18 cellular contexts compared by ENCODE assay signal in the genomic region with DNA sequence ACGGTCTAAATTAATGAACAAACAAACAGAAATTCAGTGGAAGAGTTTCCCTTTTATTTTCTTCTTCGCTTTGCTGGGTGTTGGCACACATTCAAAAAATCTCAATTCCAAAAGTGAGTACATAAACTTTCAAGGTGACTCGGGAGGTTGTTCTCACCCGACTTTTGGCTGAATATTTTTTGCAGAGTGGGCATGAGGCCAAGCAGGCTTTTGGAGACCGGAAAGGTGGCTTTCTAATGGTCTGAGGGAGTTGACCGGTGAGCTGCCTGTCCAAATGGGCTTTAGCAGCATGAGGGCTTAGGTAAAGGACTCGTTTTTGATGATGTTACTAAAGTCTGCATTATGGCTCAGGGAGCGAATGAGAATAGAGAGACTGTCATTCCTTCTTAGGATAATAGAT.
"Had no signal": no experiment of that assay in that cellular context is flagged by ENCODE, and none has a peak within 500 bp of the region (broad histone marks: within the 10 kb centered on the region; RNA-seq: fewer than 3 reads in every experiment).

No MANE protein-coding gene starts in this region.

- H3K4me3 Mint-ChIP-seq: activated CD4-positive, alpha-beta memory T cell treated with anti-CD3 and anti-CD28 coated beads for 36 hours; activated CD4-positive, alpha-beta T cell treated with anti-CD3 and anti-CD28 coated beads, Interleukin-2, amount 10 ng/mL, durations not matched to agents 24 days and 14 days; nephron had no signal

- H3K27ac Mint-ChIP-seq: activated CD4-positive, alpha-beta memory T cell treated with anti-CD3 and anti-CD28 coated beads for 36 hours; activated CD4-positive, alpha-beta T cell treated with anti-CD3 and anti-CD28 coated beads, Interleukin-2, amount 10 ng/mL, durations not matched to agents 24 days and 14 days; activated T-helper 2 cell treated with anti-CD3 and anti-CD28 coated beads, Interferon-gamma antibody, Interleukin-2, Interleukin-4, amounts not matched to agents 10 μg/mL and 5 μg/mL and 100 μg/mL, durations not matched to agents 14 hours and 24 hours and 36 hours; progenitor cell of endocrine pancreas had no signal

- DNase-seq: activated CD4-positive, alpha-beta memory T cell treated with anti-CD3 and anti-CD28 coated beads for 36 hours; activated CD4-positive, alpha-beta T cell treated with anti-CD3 and anti-CD28 coated beads, Interleukin-2, amount 10 ng/mL, durations not matched to agents 24 days and 14 days; activated CD4-positive, CD25-positive, alpha-beta regulatory T cell treated with anti-CD3 and anti-CD28 coated beads, Interleukin-2, amount 50 U/mL, for 72 hours; activated CD8-positive, alpha-beta memory T cell treated with anti-CD3 and anti-CD28 coated beads, Interleukin-2, amount 50 U/mL, for 4 hours; activated T-cell treated with anti-CD3 and anti-CD28 coated beads, Interleukin-2, amount 50 U/mL, for 1 hour; anterior cingulate cortex; effector CD8-positive, alpha-beta T cell; esophagus squamous epithelium; foreskin melanocyte; left ventricle myocardium superior; right lobe of liver; stimulated activated CD4-positive, alpha-beta T cell treated with anti-CD3 and anti-CD28 coated beads, Interleukin-12 subunit alpha, Interleukin-12 subunit beta, amount 100 ng/mL, for 4 hours; stimulated activated CD4-positive, alpha-beta T cell treated with anti-CD3 and anti-CD28 coated beads, Interleukin-4, amount 100 ng/mL, for 1 hour; T-helper 2 cell had no signal

- H3K36me3 Mint-ChIP-seq: activated CD4-positive, alpha-beta memory T cell treated with anti-CD3 and anti-CD28 coated beads for 36 hours; activated naive CD4-positive, alpha-beta T cell treated with anti-CD3 and anti-CD28 coated beads, Interleukin-2, amount 50 U/mL, for 72 hours had no signal

- ATAC-seq: activated naive CD4-positive, alpha-beta T cell treated with anti-CD3 and anti-CD28 coated beads, Interleukin-2, amount 50 U/mL, for 72 hours; right lobe of liver had no signal

- H3K9me3 Mint-ChIP-seq: activated CD4-positive, alpha-beta memory T cell treated with anti-CD3 and anti-CD28 coated beads for 36 hours; activated CD4-positive, alpha-beta T cell treated with anti-CD3 and anti-CD28 coated beads, Interleukin-2, amount 10 ng/mL, durations not matched to agents 24 days and 14 days; activated naive CD4-positive, alpha-beta T cell treated with anti-CD3 and anti-CD28 coated beads, Interleukin-2, amount 50 U/mL, for 72 hours; activated T-helper 2 cell treated with anti-CD3 and anti-CD28 coated beads, Interferon-gamma antibody, Interleukin-2, Interleukin-4, amounts not matched to agents 10 μg/mL and 5 μg/mL and 100 μg/mL, durations not matched to agents 14 hours and 24 hours and 36 hours; nephron had no signal

- H3K27me3 Mint-ChIP-seq: activated CD4-positive, alpha-beta memory T cell treated with anti-CD3 and anti-CD28 coated beads for 36 hours; activated CD4-positive, alpha-beta T cell treated with anti-CD3 and anti-CD28 coated beads, Interleukin-2, amount 10 ng/mL, durations not matched to agents 24 days and 14 days; progenitor cell of endocrine pancreas had no signal
